Comparison of ENCODE assay signal across 8 cellular contexts in the genomic region with DNA sequence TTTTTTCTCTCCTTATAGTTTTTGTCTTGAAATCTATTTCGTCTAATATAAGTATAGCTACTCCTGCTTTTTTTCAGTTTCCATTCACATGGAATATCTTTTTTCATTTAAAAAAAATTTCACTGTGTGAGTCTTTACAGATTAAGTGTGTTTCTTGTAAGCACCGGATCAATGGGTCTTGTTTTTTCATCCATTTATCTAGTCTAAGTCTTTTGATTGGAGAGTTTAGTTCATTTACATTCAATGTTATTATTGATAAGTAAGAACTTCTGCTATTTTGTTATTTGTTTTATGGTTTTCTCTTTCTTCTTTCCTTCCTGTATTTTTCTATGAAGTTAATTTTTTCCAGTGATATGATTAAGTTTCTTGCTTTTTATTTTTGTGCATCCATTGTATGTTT.
"Had no signal": no experiment of that assay in that cellular context is flagged by ENCODE, and none has a peak within 500 bp of the region (broad histone marks: within the 10 kb centered on the region; RNA-seq: fewer than 3 reads in every experiment).

No MANE protein-coding gene starts in this region.

- FAIRE-seq: G401.6, GM12878, GM12891, GM12892, GM18507, GM19239 had no signal

- DNase-seq: GDM1, GF-D8 had no signal

- H3K4me3 ChIP-seq: GM12878 had no signal

- ATAC-seq: GM12878 had no signal
